27 cellular contexts compared by ENCODE assay signal in the genomic region with DNA sequence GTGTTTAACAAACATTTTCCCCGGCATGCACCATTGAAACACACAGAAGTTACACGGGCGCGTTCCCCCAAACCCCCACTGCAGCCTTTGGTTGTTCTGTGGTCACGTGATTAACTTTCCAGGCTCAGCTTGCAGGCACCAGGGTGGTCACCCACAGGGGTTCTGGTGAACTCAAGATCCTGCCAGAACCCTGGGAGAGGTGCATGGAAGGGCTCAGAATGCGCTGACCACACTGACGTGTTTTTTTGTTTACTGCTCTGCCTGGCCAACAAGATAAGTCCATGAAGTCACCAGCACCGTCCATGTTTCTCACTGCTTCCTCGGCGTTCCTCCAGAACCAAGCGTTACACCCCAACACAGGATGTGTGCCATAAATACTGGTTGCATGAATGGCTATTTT.
A peak's percentile ranks its signal among the peaks of the same experiment; 100 is the strongest.
DNase-seq lines count a peak whose midpoint lies in the region; FAIRE-seq and TF ChIP-seq lines count a peak whose summit lies in the region.
"Had no signal": no experiment of that assay in that cellular context is flagged by ENCODE, and none has a peak within 500 bp of the region (broad histone marks: within the 10 kb centered on the region; RNA-seq: fewer than 3 reads in every experiment).

No MANE protein-coding gene starts in this region.

- no peak overlapping the region for H3K4me2 ChIP-seq in astrocyte (ENCODE audit: low read length)

- H3K79me2 ChIP-seq in astrocyte (ENCODE audit: insufficient read depth, low read length), result no peaks in the 10 kb centered on the region

- no peak overlapping the region for H3K4me3 ChIP-seq in astrocyte (ENCODE audit: insufficient read depth, low read depth, low read length)
- no peak overlapping the region for H3K4me3 ChIP-seq in fibroblast of the aortic adventitia (ENCODE audit: low read depth, low read length)
- H3K4me3 ChIP-seq: SJCRH30 had no signal

- H3K4me3 Mint-ChIP-seq in astrocyte (ENCODE audit: unreplicated experiment), result no peak overlapping the region
- no peak overlapping the region for H3K4me3 Mint-ChIP-seq in glutamatergic neuron (ENCODE audit: unreplicated experiment)
- H3K4me3 Mint-ChIP-seq: CD4-positive, CD25-positive, alpha-beta regulatory T cell; naive B cell had no signal

- H3K27ac Mint-ChIP-seq in astrocyte (ENCODE audit: unreplicated experiment), result no peak overlapping the region
- no peak overlapping the region for H3K27ac Mint-ChIP-seq in glutamatergic neuron (ENCODE audit: unreplicated experiment)
- H3K27ac Mint-ChIP-seq: activated naive CD4-positive, alpha-beta T cell treated with anti-CD3 and anti-CD28 coated beads, Interleukin-2, amount 50 U/mL, for 72 hours; CD4-positive, CD25-positive, alpha-beta regulatory T cell; naive B cell had no signal

- H3K9me3 Mint-ChIP-seq in astrocyte (ENCODE audit: unreplicated experiment), result peaks cover 11% of the 10 kb centered on the region
- peaks cover 4% of the 10 kb centered on the region for H3K9me3 Mint-ChIP-seq in glutamatergic neuron (ENCODE audit: unreplicated experiment)
- H3K9me3 Mint-ChIP-seq: activated naive CD4-positive, alpha-beta T cell treated with anti-CD3 and anti-CD28 coated beads, Interleukin-2, amount 50 U/mL, for 72 hours; CD4-positive, CD25-positive, alpha-beta regulatory T cell; naive B cell had no signal

- H3K36me3 Mint-ChIP-seq in astrocyte (ENCODE audit: low read depth, unreplicated experiment) (no peaks in the 10 kb centered on the region), glutamatergic neuron (ENCODE audit: unreplicated experiment) (peaks cover 18% of the 10 kb centered on the region)
- H3K36me3 Mint-ChIP-seq: activated naive CD4-positive, alpha-beta T cell treated with anti-CD3 and anti-CD28 coated beads, Interleukin-2, amount 50 U/mL, for 72 hours; CD4-positive, CD25-positive, alpha-beta regulatory T cell; naive B cell had no signal

- H3K9me3 ChIP-seq in astrocyte (ENCODE audit: insufficient read depth, low read depth, low read length), result peaks cover 4% of the 10 kb centered on the region

- no peak overlapping the region for H3K9ac ChIP-seq in astrocyte (ENCODE audit: low read length)

- H3K27ac ChIP-seq in astrocyte (ENCODE audit: low read depth, low read length), result no peak overlapping the region
- H3K27ac ChIP-seq: 22Rv1, SJCRH30 had no signal

- intact Hi-C loops in posterior vena cava (cut with DNase I), result no loop called here

- no peak for FAIRE-seq in astrocyte (lab: Jason Lieb, UNC)
- FAIRE-seq in RCC 7860 (lab: Jason Lieb, UNC), result no peak
- FAIRE-seq: D721Med, endothelial cell of umbilical vein, GM12892 had no signal

- H3K4me1 Mint-ChIP-seq in astrocyte (ENCODE audit: low read depth, unreplicated experiment) (peaks cover 10% of the 10 kb centered on the region), glutamatergic neuron (ENCODE audit: low read depth, unreplicated experiment) (peaks cover 27% of the 10 kb centered on the region)
- H3K4me1 Mint-ChIP-seq: CD4-positive, CD25-positive, alpha-beta regulatory T cell; naive B cell had no signal

- H3K4me1 ChIP-seq in astrocyte (ENCODE audit: insufficient read depth, low read length), result no peaks in the 10 kb centered on the region

- no peaks in the 10 kb centered on the region for H3K36me3 ChIP-seq in astrocyte (ENCODE audit: insufficient read depth, low read length)
- H3K36me3 ChIP-seq: SJCRH30 had no signal

- no peaks in the 10 kb centered on the region for H3K27me3 ChIP-seq in astrocyte (ENCODE audit: insufficient read depth, low read length)

- TF ChIP-seq CTCF in astrocyte (IDR thresholded peaks at IDR 0.05; ENCODE audit: insufficient read depth, low read depth, low read length), result no peak
- TF ChIP-seq CTCF in fibroblast of the aortic adventitia (IDR thresholded peaks at IDR 0.05; ENCODE audit: insufficient read depth, low read length), result no peak
- no peak for TF ChIP-seq CTCF in glutamatergic neuron (IDR thresholded peaks at IDR 0.05; ENCODE audit: partially characterized antibody, unreplicated experiment)

- no peak overlapping the region for H2AFZ ChIP-seq in astrocyte (ENCODE audit: low read depth, low read length)

- H4K20me1 ChIP-seq in astrocyte (ENCODE audit: insufficient read depth, low read length), result no peaks in the 10 kb centered on the region

- DNase-seq in activated effector memory CD4-positive, alpha-beta T cell treated with anti-CD3 and anti-CD28 coated beads, Interleukin-2, amount 50 U/mL, for 16 hours, result peak; percentile 31
- no peak for DNase-seq in activated effector memory CD4-positive, alpha-beta T cell treated with Interleukin-2 at 50 U/mL for 16 hours
- peak; percentile 61 for DNase-seq in astrocyte (ENCODE audit: low read depth)
- DNase-seq in fibroblast of the aortic adventitia (ENCODE audit: low read depth), result peak; percentile 52
- DNase-seq in posterior vena cava (ENCODE audit: low spot score), result peak; percentile 15
- DNase-seq in glutamatergic neuron, result no peak
- DNase-seq in RCC 7860 (ENCODE audit: low spot score), result no peak
- DNase-seq in Ammon's horn (ENCODE audit: low spot score), result no peak
- DNase-seq: activated CD4-positive, alpha-beta T cell treated with anti-CD3 and anti-CD28 coated beads, Interleukin-2, amount 50 U/mL, for 48 hours; anterior cingulate cortex; CD4-positive, CD25-positive, alpha-beta regulatory T cell; EL; GOT3; head of caudate nucleus; naive B cell; NCI-H1105 treated with DMSO at 0.1 percent for 48 hours; NCI-H1930; NCI-H524 treated with DMSO at 0.1 percent for 48 hours; nucleus accumbens; SJCRH30; stimulated activated naive CD8-positive, alpha-beta T cell treated with anti-CD3 and anti-CD28 coated beads, Interleukin-15, Interleukin-2, amounts not matched to agents 100 U/mL and 50 U/mL, for 24 hours; T-helper 1 cell had no signal

- H3K27me3 Mint-ChIP-seq in astrocyte (ENCODE audit: low read depth, unreplicated experiment), result peaks cover 7% of the 10 kb centered on the region
- peaks cover 7% of the 10 kb centered on the region for H3K27me3 Mint-ChIP-seq in glutamatergic neuron (ENCODE audit: unreplicated experiment)
- H3K27me3 Mint-ChIP-seq: CD4-positive, CD25-positive, alpha-beta regulatory T cell had no signal

Comparison
In these comparisons a context has a peak if more than half of its experiments do, and no peak if none do; other contexts are left out.
1. DNase-seq: peak in activated effector memory CD4-positive, alpha-beta T cell treated with anti-CD3 and anti-CD28 coated beads, Interleukin-2, amount 50 U/mL, for 16 hours (single experiment), astrocyte (single experiment), fibroblast of the aortic adventitia (single experiment) and posterior vena cava (single experiment); none in activated effector memory CD4-positive, alpha-beta T cell treated with Interleukin-2 at 50 U/mL for 16 hours (single experiment), glutamatergic neuron (single experiment), RCC 7860 (single experiment) and Ammon's horn (single experiment).